Comparison of ENCODE assay signal across 21 cellular contexts in genomic region chr3:96209703-96210102, GRCh38.
"Had no signal": no experiment of that assay in that cellular context is flagged by ENCODE, and none has a peak within 500 bp of the region (broad histone marks: within the 10 kb centered on the region; RNA-seq: fewer than 3 reads in every experiment).

No MANE protein-coding gene starts in this region.

- H3K27ac ChIP-seq: brain microvascular endothelial cell, esophagus squamous epithelium, left lung, sigmoid colon had no signal

- H3K27me3 Mint-ChIP-seq: activated CD8-positive, alpha-beta memory T cell treated with anti-CD3 and anti-CD28 coated beads, Interleukin-2, amount 10 ng/mL, durations not matched to agents 7 days and 5 days; activated naive CD8-positive, alpha-beta T cell; activated T-cell treated with anti-CD3 and anti-CD28 coated beads, Interleukin-2, amount 50 U/mL, for 24 hours; memory B cell; stimulated activated naive B cell treated with anti-CD40 and anti-IgM and Interleukin-4, amounts not matched to agents 10 μg/mL and 1 μg/mL and 100 μg/mL, for 72 hours; type B pancreatic cell had no signal

- H3K27ac Mint-ChIP-seq: activated CD8-positive, alpha-beta memory T cell treated with anti-CD3 and anti-CD28 coated beads, Interleukin-2, amount 10 ng/mL, durations not matched to agents 7 days and 5 days; activated naive CD8-positive, alpha-beta T cell; activated T-cell treated with anti-CD3 and anti-CD28 coated beads, Interleukin-2, amount 50 U/mL, for 24 hours; memory B cell; nephron; stimulated activated naive B cell treated with anti-CD40 and anti-IgM and Interleukin-4, amounts not matched to agents 10 μg/mL and 1 μg/mL and 100 μg/mL, for 72 hours; type B pancreatic cell had no signal

- H3K36me3 ChIP-seq: brain microvascular endothelial cell, esophagus squamous epithelium, left lung, sigmoid colon had no signal

- DNase-seq: activated CD4-positive, alpha-beta T cell treated with anti-CD3 and anti-CD28 coated beads for 1 hour; activated CD4-positive, alpha-beta T cell treated with anti-CD3 and anti-CD28 coated beads, Interleukin-2, amount 50 U/mL, for 48 hours; activated CD8-positive, alpha-beta memory T cell treated with anti-CD3 and anti-CD28 coated beads, Interleukin-2, amount 10 ng/mL, durations not matched to agents 7 days and 5 days; activated effector memory CD4-positive, alpha-beta T cell treated with anti-CD3 and anti-CD28 coated beads, Interleukin-2, amount 50 U/mL, for 16 hours; activated T-cell treated with anti-CD3 and anti-CD28 coated beads, Interleukin-2, amount 50 U/mL, for 24 hours; amygdala; brain microvascular endothelial cell; dermis blood vessel endothelial cell; esophagus squamous epithelium; foreskin fibroblast; head of caudate nucleus; occipital lobe; sigmoid colon; stimulated activated CD4-positive, alpha-beta T cell treated with anti-CD3 and anti-CD28 coated beads, Interleukin-2, amount 100 ng/mL, for 24 hours; stimulated activated naive B cell treated with anti-CD40 and anti-IgM and Interleukin-4, amounts not matched to agents 10 μg/mL and 1 μg/mL and 100 μg/mL, for 72 hours; T1000 had no signal

- H3K4me1 ChIP-seq: esophagus squamous epithelium, left lung, sigmoid colon had no signal

- H3K4me1 Mint-ChIP-seq: activated CD8-positive, alpha-beta memory T cell treated with anti-CD3 and anti-CD28 coated beads, Interleukin-2, amount 10 ng/mL, durations not matched to agents 7 days and 5 days; memory B cell; nephron; stimulated activated naive B cell treated with anti-CD40 and anti-IgM and Interleukin-4, amounts not matched to agents 10 μg/mL and 1 μg/mL and 100 μg/mL, for 72 hours had no signal

- H3K4me3 Mint-ChIP-seq: activated CD8-positive, alpha-beta memory T cell treated with anti-CD3 and anti-CD28 coated beads, Interleukin-2, amount 10 ng/mL, durations not matched to agents 7 days and 5 days; activated naive CD8-positive, alpha-beta T cell; activated T-cell treated with anti-CD3 and anti-CD28 coated beads, Interleukin-2, amount 50 U/mL, for 24 hours; memory B cell; nephron; stimulated activated naive B cell treated with anti-CD40 and anti-IgM and Interleukin-4, amounts not matched to agents 10 μg/mL and 1 μg/mL and 100 μg/mL, for 72 hours; type B pancreatic cell had no signal

- H3K27me3 ChIP-seq: brain microvascular endothelial cell, esophagus squamous epithelium, left lung, sigmoid colon had no signal

- H3K36me3 Mint-ChIP-seq: activated CD8-positive, alpha-beta memory T cell treated with anti-CD3 and anti-CD28 coated beads, Interleukin-2, amount 10 ng/mL, durations not matched to agents 7 days and 5 days; activated naive CD8-positive, alpha-beta T cell; stimulated activated naive B cell treated with anti-CD40 and anti-IgM and Interleukin-4, amounts not matched to agents 10 μg/mL and 1 μg/mL and 100 μg/mL, for 72 hours; type B pancreatic cell had no signal

- H3K9me3 ChIP-seq: esophagus squamous epithelium, sigmoid colon had no signal

- H3K4me3 ChIP-seq: esophagus squamous epithelium, left lung, sigmoid colon had no signal
